Comparison of ENCODE assay signal across 9 cellular contexts in the genomic region with DNA sequence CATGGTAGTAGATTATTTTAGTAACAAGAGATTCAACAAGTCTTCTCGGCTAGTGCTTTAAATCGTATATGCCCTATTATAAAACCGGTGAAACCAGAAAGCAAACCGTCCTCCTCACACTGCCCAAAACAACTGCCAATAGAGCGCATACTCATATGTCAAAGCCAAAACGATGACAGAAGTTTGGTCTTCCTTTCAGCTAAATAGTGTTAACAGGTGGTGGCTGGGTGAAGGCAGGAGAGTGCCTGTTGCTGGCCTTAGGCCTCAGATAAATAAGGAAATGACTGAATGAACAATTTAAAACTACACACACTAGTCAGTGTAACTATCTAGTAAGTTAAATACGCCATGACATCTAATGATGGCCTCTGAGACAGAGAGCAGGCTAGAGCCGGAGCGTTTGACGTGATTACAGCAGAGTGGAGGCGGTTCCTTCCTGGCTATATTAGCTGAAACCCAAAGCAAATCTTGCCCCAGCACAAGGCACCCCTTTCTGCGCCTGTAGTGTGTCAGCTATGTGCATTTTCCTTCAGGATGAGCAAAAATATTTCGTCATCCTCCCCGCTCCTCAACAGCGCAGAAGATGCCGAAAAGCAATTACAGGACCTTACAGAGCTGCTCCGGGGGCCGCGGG. TPM values are rescaled to one million over a fixed set of nuclear protein-coding genes. Genes with fewer than 3 reads are reported as not detected.
A peak's percentile ranks its signal among the peaks of the same experiment; 100 is the strongest.
DNase-seq lines count a peak whose midpoint lies in the region; ATAC-seq, FAIRE-seq and TF ChIP-seq lines count a peak whose summit lies in the region.
"Had no signal": no experiment of that assay in that cellular context is flagged by ENCODE, and none has a peak within 500 bp of the region (broad histone marks: within the 10 kb centered on the region; RNA-seq: fewer than 3 reads in every experiment).

No MANE protein-coding gene starts in this region.

- H3K9me3 ChIP-seq in OCI-LY3 (ENCODE audit: insufficient read depth, low read length), result peaks cover 8% of the 10 kb centered on the region; the same call in 1 of the 2 replicates
- H3K9me3 ChIP-seq in heart right ventricle, result peaks cover 0 to 19% (median 5%) of the 10 kb centered on the region in 11 donors
- H3K9me3 ChIP-seq in psoas muscle, result no peaks in the 10 kb centered on the region

- H3K4me1 ChIP-seq in OCI-LY3 (ENCODE audit: low read length), result no peaks in the 10 kb centered on the region
- H3K4me1 ChIP-seq in heart right ventricle, result peaks cover 0 to 21% (median 8%) of the 10 kb centered on the region in 9 donors
- H3K4me1 ChIP-seq in psoas muscle, result peaks cover 9% of the 10 kb centered on the region

- ATAC-seq in heart right ventricle (peak; percentile 31 to 88 (median 80)), psoas muscle (peak; percentile 77 to 91 (median 89)), HG03135 (IDR thresholded peaks at IDR 0.05; ENCODE audit: unreplicated experiment) (no peak)

- 0 out of 2 replicates have a peak overlapping the region, but pooled peaks have one; percentile 18 for H3K9ac ChIP-seq in OCI-LY3 (ENCODE audit: low read length)

- H3K36me3 ChIP-seq in OCI-LY3 (replicated peaks; ENCODE audit: low read depth, low read length) (peaks cover 5% of the 10 kb centered on the region), heart right ventricle (no peaks in the 10 kb centered on the region), psoas muscle (ENCODE audit: insufficient read depth in 1 of 2, low read depth in 1 of 2) (no peaks in the 10 kb centered on the region)

- no peaks in the 10 kb centered on the region for H4K20me1 ChIP-seq in OCI-LY3 (ENCODE audit: insufficient read depth, low read length)

- H3K27ac ChIP-seq in OCI-LY3 (ENCODE audit: low read length), result no peak overlapping the region
- peak overlapping the region; percentile 41 to 78 (median 73) for H3K27ac ChIP-seq in heart right ventricle
- H3K27ac ChIP-seq in psoas muscle, result peak overlapping the region; percentile 90

- FAIRE-seq in GM12891 (lab: Jason Lieb, UNC) (peak; percentile 38), urothelium cell line (lab: Jason Lieb, UNC) (no peak)
- FAIRE-seq: colon had no signal

- WGBS in heart right ventricle, 2 donors, result 32 to 35% methylated on average over 19 of the region's 19 CpGs
- WGBS in psoas muscle, 3 donors, result 30 to 39% (median 34%) methylated on average over 19 of the region's 19 CpGs

- H3K79me2 ChIP-seq in OCI-LY3 (ENCODE audit: low read length), result no peaks in the 10 kb centered on the region

- no peak for TF ChIP-seq POLR2A in GM12891 (IDR thresholded peaks at IDR 0.05; ENCODE audit: low read depth, low read length)

- peak overlapping the region; percentile 41; the same call in 1 of the 2 replicates for H2AFZ ChIP-seq in OCI-LY3 (ENCODE audit: low read depth, low read length)

- DNase-seq in GM12891 (ENCODE audit: insufficient read length, low spot score) (no peak), heart right ventricle (peak in 1 of 2 donors; percentile 11), psoas muscle (peak; percentile 15 to 50), urothelium cell line (ENCODE audit: low spot score) (no peak), GM19240 (ENCODE audit: insufficient read length, low spot score) (no peak), islet precursor cell (no peak)

- H3K27me3 ChIP-seq in OCI-LY3 (ENCODE audit: low read depth, low read length) (peaks cover 10% of the 10 kb centered on the region; the same call in 1 of the 2 replicates), heart right ventricle (peaks cover 0 to 74% (median 23%) of the 10 kb centered on the region in 7 donors), psoas muscle (ENCODE audit: insufficient read depth in 3 of 3, low read length in 2 of 3) (peaks cover 0 to 4% (median 0%) of the 10 kb centered on the region in 3 donors)

- H3K4me3 ChIP-seq in OCI-LY3 (ENCODE audit: low read length) (peak overlapping the region; percentile 76), heart right ventricle (peak overlapping the region; percentile 26 to 68 (median 60)), psoas muscle (peak overlapping the region; percentile 75)

- TF ChIP-seq CTCF in OCI-LY3 (IDR thresholded peaks at IDR 0.05; ENCODE audit: low read depth, low read length) (no peak), heart right ventricle (IDR thresholded peaks at IDR 0.05) (no peak), psoas muscle (IDR thresholded peaks at IDR 0.05) (no peak)

- H3K4me2 ChIP-seq in OCI-LY3 (ENCODE audit: low read length), result peak overlapping the region; percentile 53

- intact Hi-C loops in heart right ventricle (cut with DNase I), result loop anchor here in 1 of 10 donors (5.0 kb wide), 1 partner anchor 62 kb away; no protein-coding TSS in a partner anchor
- intact Hi-C loops in psoas muscle (cut with DNase I), result loop anchor here in 1 of 2 donors (5.0 kb wide), 2 partner anchors 47 to 62 kb away; no protein-coding TSS in a partner anchor

TF ChIP-seq in GM12891, 5 proteins besides CTCF, POLR2A, EP300 and RAD21:
- no peak for TF ChIP-seq PAX5 (IDR thresholded peaks at IDR 0.05; ENCODE audit: insufficient read depth, low read length, severe bottlenecking)
- TF ChIP-seq POU2F2 (IDR thresholded peaks at IDR 0.05; ENCODE audit: low read depth, low read length), result no peak
- no peak for TF ChIP-seq SPI1 (IDR thresholded peaks at IDR 0.05; ENCODE audit: low read depth, low read length)
- TF ChIP-seq POLR2AphosphoS5 (IDR thresholded peaks at IDR 0.05; ENCODE audit: low read depth, low read length), result no peak
- TF ChIP-seq TAF1 (IDR thresholded peaks at IDR 0.05; ENCODE audit: low read depth, low read length), result no peak

RNA-seq across cellular contexts. Expression of a gene that starts 1.6 kb away (rescaled TPM):
- 0.03 TPM for polyA plus RNA-seq in GM12891 (2012; ENCODE audit: low read depth, missing spikeins)
- total RNA-seq in heart right ventricle (10 to 100 TPM; 11.3 to 33.3 (median 25.4) TPM), psoas muscle (10 to 100 TPM in 1 of 4 donors, 1 to 10 TPM in 3; 5.2 to 11.5 (median 7.3) TPM)
- polyA plus RNA-seq in heart right ventricle (1 to 10 TPM in 1 of 2 donors, under 1 TPM in 1; 0.58 to 1.8 TPM), psoas muscle (1 to 10 TPM in 1 of 3 donors, under 1 TPM in 2; 0.22 to 5.7 (median 0.65) TPM)

Comparison
In these comparisons a context has a peak if more than half of its experiments do, and no peak if none do; other contexts are left out.
1. DNase-seq: peak in psoas muscle (2 of 2); none in GM12891 (single experiment), urothelium cell line (single experiment), GM19240 (single experiment) and islet precursor cell (single experiment).
2. Peak in every context shown above with its lines, with median percentiles within 50 percentile points of each other: H3K4me3 ChIP-seq.